2 cellular contexts compared by ENCODE assay signal in genomic region chr5:34487956-34488355, GRCh38.
TF ChIP-seq lines count a peak whose summit lies in the region.

No MANE protein-coding gene starts in this region.

TF ChIP-seq in SK-N-SH, 30 proteins besides CTCF, POLR2A, EP300 and RAD21:
- TF ChIP-seq GABPA (IDR thresholded peaks at IDR 0.05; ENCODE audit: low read depth), result no peak
- no peak for TF ChIP-seq CHD2 (IDR thresholded peaks at IDR 0.05; ENCODE audit: low read length, partially characterized antibody)
- TF ChIP-seq YY1 (IDR thresholded peaks at IDR 0.05; ENCODE audit: low read depth), result no peak
- TF ChIP-seq NRF1 (IDR thresholded peaks at IDR 0.05; ENCODE audit: low read depth, low read length), result no peak
- no peak for TF ChIP-seq TEAD4 (IDR thresholded peaks at IDR 0.05; ENCODE audit: borderline replicate concordance, insufficient read depth)
- no peak for TF ChIP-seq NFIC (IDR thresholded peaks at IDR 0.05; ENCODE audit: borderline replicate concordance)
- no peak for TF ChIP-seq JUND (IDR thresholded peaks at IDR 0.05)
- TF ChIP-seq MAX (IDR thresholded peaks at IDR 0.05; ENCODE audit: low read depth), result no peak
- TF ChIP-seq RCOR1 (IDR thresholded peaks at IDR 0.05; ENCODE audit: low read length), result no peak

TF ChIP-seq in SK-N-SH treated with all-trans-retinoic acid at 6 μM for 48 hours, 23 proteins besides CTCF, POLR2A, EP300 and RAD21:
- TF ChIP-seq SNAI2 (CRISPR knock-in tag; IDR thresholded peaks at IDR 0.05), result no peak
- TF ChIP-seq TCF4 (CRISPR knock-in tag; IDR thresholded peaks at IDR 0.05; ENCODE audit: borderline replicate concordance), result no peak
- TF ChIP-seq PPARA (CRISPR knock-in tag; IDR thresholded peaks at IDR 0.05; ENCODE audit: borderline replicate concordance), result no peak
- TF ChIP-seq CREB5 (CRISPR knock-in tag; IDR thresholded peaks at IDR 0.05; ENCODE audit: low read depth), result no peak
- no peak for TF ChIP-seq ZNF70 (CRISPR knock-in tag; IDR thresholded peaks at IDR 0.05)
- TF ChIP-seq CSDC2 (CRISPR knock-in tag; IDR thresholded peaks at IDR 0.05), result no peak
- TF ChIP-seq BACH2 (CRISPR knock-in tag; IDR thresholded peaks at IDR 0.05; ENCODE audit: borderline replicate concordance), result no peak
